In genomic region chr20:49286689-49287551, GRCh38 we compare ENCODE assay signal across 9 cellular contexts. TPM values are rescaled to one million over a fixed set of nuclear protein-coding genes. Genes with fewer than 3 reads are reported as not detected.
DNase-seq lines count a peak whose midpoint lies in the region; ATAC-seq, FAIRE-seq and TF ChIP-seq lines count a peak whose summit lies in the region.
"Had no signal": no experiment of that assay in that cellular context is flagged by ENCODE, and none has a peak within 500 bp of the region (broad histone marks: within the 10 kb centered on the region; RNA-seq: fewer than 3 reads in every experiment).

No MANE protein-coding gene starts in this region.

- no peaks in the 10 kb centered on the region for H3K9me2 ChIP-seq in PC-3 (replicated peaks; ENCODE audit: low read length)

- H3K9me3 ChIP-seq in PC-3 (ENCODE audit: low read length): peaks cover 18% of the 10 kb centered on the region; the same call in 1 of the 2 replicates
- no peaks in the 10 kb centered on the region for H3K9me3 ChIP-seq in smooth muscle cell (replicated peaks; ENCODE audit: low read depth)
- H3K9me3 ChIP-seq in kidney (ENCODE audit: control insufficient read depth in 1 of 2, low read length in 2 of 2): peaks cover 22 to 36% of the 10 kb centered on the region in 2 donors

- peaks cover 59% of the 10 kb centered on the region for H3K4me1 Mint-ChIP-seq in activated CD4-positive, alpha-beta T cell treated with anti-CD3 and anti-CD28 coated beads, Interleukin-2, amount 10 ng/mL, durations not matched to agents 7 days and 5 days
- H3K4me1 Mint-ChIP-seq in effector memory CD8-positive, alpha-beta T cell (ENCODE audit: low read depth in 2 of 2): peaks cover 46 to 52% of the 10 kb centered on the region in 2 donors

- H3K9ac ChIP-seq in PC-3 (ENCODE audit: low read length): no peak overlapping the region
- H3K9ac ChIP-seq in smooth muscle cell (ENCODE audit: low read depth): no peak overlapping the region
- no peak overlapping the region for H3K9ac ChIP-seq in kidney (ENCODE audit: low read length in 2 of 2)

- intact Hi-C loops in PC-3 (cut with micrococcal nuclease): no loop called here
- intact Hi-C loops in kidney (cut with DNase I): no loop called here

- no TSS peak for BruUV-seq in PC-3 (replicated peaks; lab: Mats Ljungman, UMichigan)

- peak overlapping the region; percentile 17; the same call in 1 of the 2 replicates for H3K27ac ChIP-seq in PC-3 (ENCODE audit: low read length)
- H3K27ac ChIP-seq in smooth muscle cell (ENCODE audit: low read depth): peak overlapping the region; percentile 97
- no peak overlapping the region for H3K27ac ChIP-seq in kidney (ENCODE audit: low read depth in 2 of 2, low read length in 2 of 2)
- H3K27ac ChIP-seq in substantia nigra (ENCODE audit: low read depth, low read length, poor library complexity, severe bottlenecking): no peak overlapping the region

- H4K20me1 ChIP-seq in PC-3 (ENCODE audit: low read length): peaks cover 84% of the 10 kb centered on the region
- peaks cover 97% of the 10 kb centered on the region for H4K20me1 ChIP-seq in smooth muscle cell (ENCODE audit: low read depth)

- H3K79me2 ChIP-seq in PC-3 (ENCODE audit: low read length): peaks cover 60% of the 10 kb centered on the region
- peaks cover 57% of the 10 kb centered on the region for H3K79me2 ChIP-seq in smooth muscle cell (ENCODE audit: low read depth)

- H3K9me3 Mint-ChIP-seq in activated CD4-positive, alpha-beta T cell treated with anti-CD3 and anti-CD28 coated beads, Interleukin-2, amount 10 ng/mL, durations not matched to agents 7 days and 5 days: peaks cover 53% of the 10 kb centered on the region
- H3K9me3 Mint-ChIP-seq in effector memory CD8-positive, alpha-beta T cell: peaks cover 11 to 42% of the 10 kb centered on the region in 2 donors

- POLR2A ChIA-PET in activated CD4-positive, alpha-beta T cell treated with anti-CD3 and anti-CD28 coated beads, Interleukin-2, amount 10 ng/mL, durations not matched to agents 7 days and 5 days (lab: Charles Lee): no interaction called here
- POLR2A ChIA-PET in PC-3 (lab: Charles Lee; ENCODE audit: unreplicated experiment): interaction anchor here (0.5 kb wide), 1 partner anchor 317 kb away, joined by 5 read pairs; no protein-coding TSS in a partner anchor

- no peak overlapping the region for H2AFZ ChIP-seq in PC-3 (ENCODE audit: low read length)
- H2AFZ ChIP-seq in smooth muscle cell (ENCODE audit: low read depth): no peak overlapping the region

- ATAC-seq in PC-3: peak; percentile 3; the same call in 1 of the 2 replicates
- no peak for ATAC-seq in effector memory CD8-positive, alpha-beta T cell (replicated peaks)

- H3K27ac Mint-ChIP-seq in activated CD4-positive, alpha-beta T cell treated with anti-CD3 and anti-CD28 coated beads, Interleukin-2, amount 10 ng/mL, durations not matched to agents 7 days and 5 days: peak overlapping the region; percentile 77
- peak overlapping the region; percentile 89 to 94 for H3K27ac Mint-ChIP-seq in effector memory CD8-positive, alpha-beta T cell

- H3K4me3 ChIP-seq in PC-3 (ENCODE audit: low read length): peak overlapping the region; percentile 2
- no peak overlapping the region for H3K4me3 ChIP-seq in smooth muscle cell
- no peak overlapping the region for H3K4me3 ChIP-seq in kidney (ENCODE audit: low read length in 2 of 2)

- peaks cover 81% of the 10 kb centered on the region for H3F3A ChIP-seq in PC-3 (ENCODE audit: low read length, unreplicated experiment)
- peaks cover 75% of the 10 kb centered on the region for H3F3A ChIP-seq in smooth muscle cell (ENCODE audit: low read depth)

- DNase-seq in activated CD4-positive, alpha-beta T cell treated with anti-CD3 and anti-CD28 coated beads, Interleukin-2, amount 10 ng/mL, durations not matched to agents 7 days and 5 days: no peak
- DNase-seq in activated CD4-positive, alpha-beta T cell treated with anti-CD3 and anti-CD28 coated beads, Interleukin-2, amount 50 U/mL, for 1 hour: no peak
- DNase-seq in PC-3 (peak; percentile 50), smooth muscle cell (lab: John Stamatoyannopoulos, UW; ENCODE audit: unreplicated experiment) (no peak), D721Med (ENCODE audit: insufficient read length, low spot score) (no peak), kidney (no peak), substantia nigra (lab: John Stamatoyannopoulos, UW) (no peak)
- no peak for DNase-seq in effector memory CD8-positive, alpha-beta T cell

- H3K4me1 ChIP-seq in PC-3 (ENCODE audit: insufficient read depth, low read length) (peaks cover 55% of the 10 kb centered on the region), smooth muscle cell (ENCODE audit: low read depth) (peaks cover 55% of the 10 kb centered on the region), kidney (ENCODE audit: control insufficient read depth in 1 of 2, insufficient read depth in 1 of 2, low read depth in 1 of 2, low read length in 2 of 2) (peaks cover 0 to 8% of the 10 kb centered on the region in 2 donors)

- peaks cover 99% of the 10 kb centered on the region for H3K36me3 Mint-ChIP-seq in activated CD4-positive, alpha-beta T cell treated with anti-CD3 and anti-CD28 coated beads, Interleukin-2, amount 10 ng/mL, durations not matched to agents 7 days and 5 days (ENCODE audit: low read depth)
- H3K36me3 Mint-ChIP-seq in effector memory CD8-positive, alpha-beta T cell (ENCODE audit: insufficient read depth): peaks cover 96% of the 10 kb centered on the region

- peaks cover 95% of the 10 kb centered on the region for H3K36me3 ChIP-seq in PC-3 (ENCODE audit: low read depth, low read length)
- H3K36me3 ChIP-seq in smooth muscle cell (ENCODE audit: low read depth): peaks cover 6% of the 10 kb centered on the region
- H3K36me3 ChIP-seq in kidney (ENCODE audit: control insufficient read depth in 1 of 2, insufficient read depth in 2 of 2, low read length in 2 of 2): peaks cover 72 to 91% of the 10 kb centered on the region in 2 donors

- no peaks in the 10 kb centered on the region for H3K27me3 ChIP-seq in PC-3 (ENCODE audit: low read length)
- H3K27me3 ChIP-seq in smooth muscle cell (ENCODE audit: low read depth): no peaks in the 10 kb centered on the region

- CTCF ChIA-PET in activated CD4-positive, alpha-beta T cell treated with anti-CD3 and anti-CD28 coated beads, Interleukin-2, amount 10 ng/mL, durations not matched to agents 7 days and 5 days (lab: Charles Lee): interaction anchor here (0.6 to 1.4 kb wide), 5 partner anchors 11 to 49 kb away, joined by 3 to 5 read pairs (median 3); no protein-coding TSS in a partner anchor
- CTCF ChIA-PET in PC-3 (lab: Charles Lee): no interaction called here

- H3K27me3 Mint-ChIP-seq in activated CD4-positive, alpha-beta T cell treated with anti-CD3 and anti-CD28 coated beads, Interleukin-2, amount 10 ng/mL, durations not matched to agents 7 days and 5 days: no peaks in the 10 kb centered on the region
- H3K27me3 Mint-ChIP-seq in effector memory CD8-positive, alpha-beta T cell: no peaks in the 10 kb centered on the region

- no peak for FAIRE-seq in D721Med (lab: Jason Lieb, UNC)
- no peak for FAIRE-seq in kidney (lab: Jason Lieb, UNC)
- FAIRE-seq: TTC549 had no signal

- H3K4me2 ChIP-seq in PC-3 (ENCODE audit: low read length) (peak overlapping the region; percentile 20; the same call in 1 of the 2 replicates), smooth muscle cell (peak overlapping the region; percentile 43)

- TF ChIP-seq CTCF in PC-3 (conservative IDR thresholded peaks at IDR 0.05; ENCODE audit: low read depth, low read length): no peak
- no peak for TF ChIP-seq CTCF in smooth muscle cell (IDR thresholded peaks at IDR 0.05; ENCODE audit: borderline replicate concordance, insufficient read depth, poor library complexity, severe bottlenecking)
- TF ChIP-seq CTCF in D721Med (IDR thresholded peaks at IDR 0.05; ENCODE audit: insufficient read depth, missing control alignments): no peak
- TF ChIP-seq CTCF in kidney (IDR thresholded peaks at IDR 0.05; ENCODE audit: borderline replicate concordance, extremely low read depth, insufficient read depth): no peak

- WGBS in smooth muscle cell (ENCODE audit: low lambda C conversion rate): 81% methylated on average over 16 of the region's 16 CpGs

- no peak overlapping the region for H3K4me3 Mint-ChIP-seq in activated CD4-positive, alpha-beta T cell treated with anti-CD3 and anti-CD28 coated beads, Interleukin-2, amount 10 ng/mL, durations not matched to agents 7 days and 5 days
- H3K4me3 Mint-ChIP-seq in effector memory CD8-positive, alpha-beta T cell: peak overlapping the region in 1 of 2 donors; percentile 29

RNA-seq across cellular contexts. Expression of gene ZNFX1, which starts 9.1 kb away (rescaled TPM):
- total RNA-seq in activated CD4-positive, alpha-beta T cell treated with anti-CD3 and anti-CD28 coated beads, Interleukin-2, amount 10 ng/mL, durations not matched to agents 7 days and 5 days: 10 to 100 TPM; 79.7 to 85.3 TPM
- 18.8 and 18.9 TPM in 2 replicates for total RNA-seq in PC-3 (2014; rRNA removed)
- 15.9 and 17.4 TPM in 2 replicates for total RNA-seq in smooth muscle cell
- 16.4 and 18.0 TPM in 2 replicates for polyA plus RNA-seq in smooth muscle cell
- 44.0 TPM for total RNA-seq in kidney
- polyA plus RNA-seq in kidney (ENCODE audit: insufficient read depth, low read depth, low replicate concordance): 8.0 TPM

Comparison
In these comparisons a context has a peak if more than half of its experiments do, and no peak if none do; other contexts are left out.
1. H3K27ac ChIP-seq: peak in PC-3 (single experiment) and smooth muscle cell (single experiment); none in kidney (0 of 2) and substantia nigra (single experiment).